ENCODE assay signal across 31 cellular contexts in the genomic region with DNA sequence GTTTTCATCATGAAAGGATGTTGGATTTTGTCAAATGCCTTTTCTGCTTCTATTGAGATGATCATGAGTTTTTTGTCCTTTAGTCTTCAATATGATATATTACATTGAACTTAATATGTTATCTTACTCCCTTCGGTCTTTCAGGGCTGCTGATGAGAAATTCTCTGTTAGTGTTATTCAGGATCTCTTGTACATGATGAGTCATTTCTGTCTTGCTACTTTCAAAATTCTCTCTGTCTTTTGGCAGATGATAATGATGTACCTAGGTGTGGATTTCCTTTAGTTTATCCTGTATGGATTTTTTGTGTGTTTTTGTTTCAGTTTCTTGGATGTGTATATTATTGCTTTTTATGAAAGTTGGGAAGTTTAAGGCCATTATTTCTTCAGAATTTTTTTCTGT.
"Had no signal": no experiment of that assay in that cellular context is flagged by ENCODE, and none has a peak within 500 bp of the region (broad histone marks: within the 10 kb centered on the region; RNA-seq: fewer than 3 reads in every experiment).

No MANE protein-coding gene starts in this region.

- H3K27me3 Mint-ChIP-seq: activated CD4-positive, alpha-beta memory T cell treated with anti-CD3 and anti-CD28 coated beads for 36 hours; activated CD4-positive, alpha-beta T cell treated with anti-CD3 and anti-CD28 coated beads, Interleukin-2, amount 10 ng/mL, durations not matched to agents 7 days and 5 days; activated naive CD8-positive, alpha-beta T cell treated with anti-CD3 and anti-CD28 coated beads, Interleukin-2, amount 50 U/mL, for 24 hours; T-helper 17 cell had no signal

- H3K9me3 ChIP-seq: colonic mucosa, SJCRH30 had no signal

- H3K27me3 ChIP-seq: brain microvascular endothelial cell, colonic mucosa, SJCRH30 had no signal

- H3K36me3 Mint-ChIP-seq: activated CD4-positive, alpha-beta memory T cell treated with anti-CD3 and anti-CD28 coated beads for 36 hours had no signal

- H3K4me3 ChIP-seq: colonic mucosa, SJCRH30 had no signal

- H3K4me1 ChIP-seq: colonic mucosa, SJCRH30 had no signal

- H3K4me1 Mint-ChIP-seq: activated CD4-positive, alpha-beta T cell treated with anti-CD3 and anti-CD28 coated beads, Interleukin-2, amount 10 ng/mL, durations not matched to agents 7 days and 5 days; activated naive CD8-positive, alpha-beta T cell treated with anti-CD3 and anti-CD28 coated beads, Interleukin-2, amount 50 U/mL, for 24 hours; T-helper 17 cell had no signal

- DNase-seq: activated CD4-positive, alpha-beta memory T cell treated with anti-CD3 and anti-CD28 coated beads for 36 hours; activated CD4-positive, alpha-beta T cell treated with anti-CD3 and anti-CD28 coated beads, Interleukin-2, amount 10 ng/mL, durations not matched to agents 7 days and 5 days; activated CD4-positive, CD25-positive, alpha-beta regulatory T cell; activated CD8-positive, alpha-beta memory T cell treated with anti-CD3 and anti-CD28 coated beads for 24 hours; activated effector memory CD4-positive, alpha-beta T cell treated with anti-CD3 and anti-CD28 coated beads, Interleukin-2, amount 50 U/mL, for 16 hours; activated naive CD4-positive, alpha-beta T cell treated with Interleukin-2 at 50 U/mL for 16 hours; activated naive CD8-positive, alpha-beta T cell treated with anti-CD3 and anti-CD28 coated beads, Interleukin-2, amount 50 U/mL, for 24 hours; activated T-cell treated with anti-CD3 and anti-CD28 coated beads, Interleukin-2, amount 50 U/mL, for 4 hours; amygdala; brain microvascular endothelial cell; caudate nucleus; colonic mucosa; NCI-H1092; NCI-H1417; NCI-H1694; NCI-H2029; NCI-H2107; NCI-H2171 treated with DMSO at 0.1 percent for 48 hours; NCI-H345; NCI-H510A; NCI-H69; NK-92 treated with Interleukin-12 subunit alpha and Interleukin-12 subunit beta, amount 100 ng/mL, for 24 hours; OCI-M1; Right ventricle myocardium superior; SJCRH30; T-helper 17 cell; T-helper 9 cell had no signal

- H3K4me3 Mint-ChIP-seq: activated CD4-positive, alpha-beta memory T cell treated with anti-CD3 and anti-CD28 coated beads for 36 hours; activated CD4-positive, alpha-beta T cell treated with anti-CD3 and anti-CD28 coated beads, Interleukin-2, amount 10 ng/mL, durations not matched to agents 7 days and 5 days; activated naive CD8-positive, alpha-beta T cell treated with anti-CD3 and anti-CD28 coated beads, Interleukin-2, amount 50 U/mL, for 24 hours; activated T-cell treated with anti-CD3 and anti-CD28 coated beads, Interleukin-2, amount 50 U/mL, for 4 hours; T-helper 17 cell had no signal

- ATAC-seq: activated naive CD4-positive, alpha-beta T cell treated with anti-CD3 and anti-CD28 coated beads, Interleukin-2, amount 50 U/mL, for 72 hours; activated naive CD8-positive, alpha-beta T cell treated with anti-CD3 and anti-CD28 coated beads, Interleukin-2, amount 50 U/mL, for 24 hours; activated T-cell treated with anti-CD3 and anti-CD28 coated beads, Interleukin-2, amount 50 U/mL, for 4 hours; Panc1; T-helper 17 cell had no signal

- H3K27ac ChIP-seq: brain microvascular endothelial cell, colonic mucosa, RWPE1, SJCRH30, VCaP had no signal

- H3K27ac Mint-ChIP-seq: activated CD4-positive, alpha-beta memory T cell treated with anti-CD3 and anti-CD28 coated beads for 36 hours; activated CD4-positive, alpha-beta T cell treated with anti-CD3 and anti-CD28 coated beads, Interleukin-2, amount 10 ng/mL, durations not matched to agents 7 days and 5 days; activated naive CD4-positive, alpha-beta T cell treated with anti-CD3 and anti-CD28 coated beads, Interleukin-2, amount 50 U/mL, for 72 hours; activated naive CD8-positive, alpha-beta T cell treated with anti-CD3 and anti-CD28 coated beads, Interleukin-2, amount 50 U/mL, for 24 hours; T-helper 17 cell had no signal

- H3K36me3 ChIP-seq: brain microvascular endothelial cell, colonic mucosa, SJCRH30 had no signal
